8 cellular contexts compared by ENCODE assay signal in genomic region chr13:113393226-113393571, GRCh38. TPM values are rescaled to one million over a fixed set of nuclear protein-coding genes. Genes with fewer than 3 reads are reported as not detected.
DNase-seq lines count a peak whose midpoint lies in the region; ATAC-seq and TF ChIP-seq lines count a peak whose summit lies in the region.

No MANE protein-coding gene starts in this region.

- H3K27ac Mint-ChIP-seq in IgD-negative memory B cell, result no peak overlapping the region

- DNase-seq in choroid plexus epithelial cell (ENCODE audit: low read depth), result no peak
- DNase-seq in NCI-H2171 (lab: John Stamatoyannopoulos, UW), result no peak
- no peak for DNase-seq in GM19240 (ENCODE audit: insufficient read length, low spot score)
- DNase-seq in effector CD4-positive, alpha-beta T cell, result no peak

- no peak for TF ChIP-seq CTCF in choroid plexus epithelial cell (conservative IDR thresholded peaks at IDR 0.05; ENCODE audit: low read depth, low read length)

- no peak for ATAC-seq in HG03045 (IDR thresholded peaks at IDR 0.05; ENCODE audit: unreplicated experiment)

- H4K20me1 ChIP-seq in BLaER1 treated with 17β-estradiol and CSF1 and Interleukin-3, amounts not matched to agents 10 nM and 100 nM, result no peaks in the 10 kb centered on the region

- H3K36me3 ChIP-seq in BLaER1 treated with 17β-estradiol and CSF1 and Interleukin-3, amounts not matched to agents 10 nM and 100 nM, result peaks cover 0 to 18% (median under 1%) of the 10 kb centered on the region in 11 experiments; a peak in 5 of 22 replicates
- no peaks in the 10 kb centered on the region for H3K36me3 ChIP-seq in mucosa of stomach (ENCODE audit: control insufficient read depth, insufficient read depth, low read length)

- peak overlapping the region; percentile 1 to 94 (median 86) for H3K4me3 Mint-ChIP-seq in IgD-negative memory B cell

- peaks cover 8 to 27% (median 19%) of the 10 kb centered on the region in 10 experiments for H3K4me1 ChIP-seq in BLaER1 treated with 17β-estradiol and CSF1 and Interleukin-3, amounts not matched to agents 10 nM and 100 nM
- H3K4me1 ChIP-seq in mucosa of stomach (ENCODE audit: control insufficient read depth, insufficient read depth, low read length), result peaks cover 31% of the 10 kb centered on the region

- H3K4me1 Mint-ChIP-seq in IgD-negative memory B cell, result peaks cover 0 to 6% (median 2%) of the 10 kb centered on the region in 3 donors

- H3K9me3 ChIP-seq in BLaER1 treated with 17β-estradiol and CSF1 and Interleukin-3, amounts not matched to agents 10 nM and 100 nM (replicated peaks in 1 of 11), result peaks cover 18 to 35% (median 27%) of the 10 kb centered on the region in 11 experiments
- H3K9me3 ChIP-seq in mucosa of stomach (ENCODE audit: control insufficient read depth, low read length), result no peaks in the 10 kb centered on the region

- H3K27me3 ChIP-seq in BLaER1 treated with 17β-estradiol and CSF1 and Interleukin-3, amounts not matched to agents 10 nM and 100 nM, result no peaks in the 10 kb centered on the region
- no peaks in the 10 kb centered on the region for H3K27me3 ChIP-seq in mucosa of stomach (ENCODE audit: control insufficient read depth, insufficient read depth, low read length)

- peak overlapping the region; percentile 90 to 97 (median 95) for H3K4me2 ChIP-seq in BLaER1 treated with 17β-estradiol and CSF1 and Interleukin-3, amounts not matched to agents 10 nM and 100 nM

- H3K9me3 Mint-ChIP-seq in IgD-negative memory B cell, result no peaks in the 10 kb centered on the region

- peak overlapping the region in 9 of 11 experiments; percentile 66 to 82 (median 77); a peak in 14 of 22 replicates for H3K27ac ChIP-seq in BLaER1 treated with 17β-estradiol and CSF1 and Interleukin-3, amounts not matched to agents 10 nM and 100 nM

- H3K27me3 Mint-ChIP-seq in IgD-negative memory B cell, result no peaks in the 10 kb centered on the region

- H3K4me3 ChIP-seq in BLaER1 treated with 17β-estradiol and CSF1 and Interleukin-3, amounts not matched to agents 10 nM and 100 nM, result peak overlapping the region; percentile 59 to 77 (median 72)
- peak overlapping the region; percentile 76 for H3K4me3 ChIP-seq in choroid plexus epithelial cell (ENCODE audit: low read depth, low read length)
- peak overlapping the region; percentile 50 for H3K4me3 ChIP-seq in mucosa of stomach (ENCODE audit: low read length)

- no peaks in the 10 kb centered on the region for H3K36me3 Mint-ChIP-seq in IgD-negative memory B cell

- H3K9ac ChIP-seq in BLaER1 treated with 17β-estradiol and CSF1 and Interleukin-3, amounts not matched to agents 10 nM and 100 nM, result peak overlapping the region; percentile 71 to 86 (median 80); a peak in 21 of 22 replicates
- H3K9ac ChIP-seq in mucosa of stomach (ENCODE audit: low read length), result peak overlapping the region; percentile 51

RNA-seq across cellular contexts. Expression of gene GRTP1, which starts 29.3 kb away (rescaled TPM):
- not detected for polyA plus RNA-seq in IgD-negative memory B cell
